In the genomic region with DNA sequence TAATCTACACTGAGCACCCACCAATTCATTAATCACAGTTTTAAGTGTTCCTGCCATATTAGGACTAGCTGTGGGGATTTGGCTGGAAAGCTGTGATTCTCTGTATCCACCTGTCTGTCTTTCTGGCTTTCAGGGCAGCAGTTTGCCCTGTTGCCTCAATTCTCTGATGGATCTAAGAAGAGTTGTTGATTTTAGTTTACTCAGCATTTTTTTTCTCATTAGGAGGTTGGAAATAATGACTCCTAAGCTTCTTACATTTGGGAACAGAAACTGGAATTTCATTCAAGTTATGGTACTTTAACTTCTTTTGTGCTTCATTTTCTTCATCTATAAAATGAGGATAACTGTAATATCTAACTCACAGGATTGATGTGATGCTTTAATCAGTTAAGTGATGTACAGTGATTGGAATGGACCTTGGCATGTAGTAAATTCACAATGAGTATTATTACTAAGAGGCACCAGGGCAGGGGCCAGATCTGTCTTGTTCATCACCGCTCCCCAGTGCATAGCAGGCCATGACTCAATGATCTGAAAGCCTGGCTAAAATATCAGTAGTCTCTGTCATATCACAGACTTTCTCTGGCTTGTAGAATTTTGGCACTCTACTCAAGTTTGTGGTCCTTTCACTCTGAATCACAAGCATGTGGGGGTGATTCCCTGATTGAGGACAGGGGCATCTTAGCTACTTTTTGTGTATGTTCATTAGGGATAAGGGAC, we compare ENCODE assay signal across 19 cellular contexts. TPM values are rescaled to one million over a fixed set of nuclear protein-coding genes. Genes with fewer than 3 reads are reported as not detected.
DNase-seq lines count a peak whose midpoint lies in the region; ATAC-seq, FAIRE-seq and TF ChIP-seq lines count a peak whose summit lies in the region.
"Had no signal": no experiment of that assay in that cellular context is flagged by ENCODE, and none has a peak within 500 bp of the region (broad histone marks: within the 10 kb centered on the region; RNA-seq: fewer than 3 reads in every experiment).

No MANE protein-coding gene starts in this region.

- TF ChIP-seq RAD21 in H1 (IDR thresholded peaks at IDR 0.05 in 1 of 2, conservative IDR thresholded peaks at IDR 0.05 in 1 of 2; ENCODE audit: low read depth in 2 of 2, low read length in 2 of 2): no peak

- H2AK5ac ChIP-seq in H1 (ENCODE audit: low read depth, low read length): no peak overlapping the region

- TF ChIP-seq CTCF in H1 (IDR thresholded peaks at IDR 0.05; ENCODE audit: control extremely low read depth in 1 of 3, insufficient read depth in 1 of 3, low read depth in 1 of 3, low read length in 3 of 3): no peak

- H4K8ac ChIP-seq in H1 (ENCODE audit: extremely low read depth, insufficient read depth, low read length): no peak overlapping the region

- H2BK5ac ChIP-seq in H1 (ENCODE audit: low read depth, low read length): no peak overlapping the region

- no peak overlapping the region for H2BK15ac ChIP-seq in H1 (ENCODE audit: low read length)

- no peak overlapping the region for H3K18ac ChIP-seq in H1 (ENCODE audit: extremely low read depth, low read length)

- no peaks in the 10 kb centered on the region for H3K79me2 ChIP-seq in H1 (ENCODE audit: control insufficient read depth in 1 of 2, insufficient read depth in 2 of 2, low read length in 2 of 2)

- no peaks in the 10 kb centered on the region for H3K9me3 ChIP-seq in H1 (ENCODE audit: insufficient read depth in 2 of 2, low read depth in 1 of 2, low read length in 1 of 2)

- no peak overlapping the region for H2BK120ac ChIP-seq in H1 (replicated peaks; ENCODE audit: low read depth, low read length)

- peaks cover 0 to 15% of the 10 kb centered on the region in 2 donors for H3K9me3 Mint-ChIP-seq in stimulated activated naive CD8-positive, alpha-beta T cell treated with anti-CD3 and anti-CD28 coated beads, Interleukin-15, amount 100 ng/mL, for 72 hours

- H4K91ac ChIP-seq in H1 (replicated peaks; ENCODE audit: insufficient read length, low read length): no peak overlapping the region

- H3K4me2 ChIP-seq in H1 (ENCODE audit: insufficient read depth in 1 of 2, low read depth in 2 of 2, low read length in 2 of 2): no peak overlapping the region

- H3K27ac Mint-ChIP-seq in stimulated activated naive CD8-positive, alpha-beta T cell treated with anti-CD3 and anti-CD28 coated beads, Interleukin-15, amount 100 ng/mL, for 72 hours: no peak overlapping the region
- H3K27ac Mint-ChIP-seq: activated CD4-positive, alpha-beta T cell treated with anti-CD3 and anti-CD28 coated beads, Interleukin-2, amount 10 ng/mL, durations not matched to agents 7 days and 5 days; stimulated activated effector memory CD8-positive, alpha-beta T cell treated with anti-CD3 and anti-CD28 coated beads, Interleukin-12 subunit alpha, Interleukin-12 subunit beta, amount 100 ng/mL, for 72 hours had no signal

- H3K14ac ChIP-seq in H1 (ENCODE audit: insufficient read length): no peak overlapping the region

- H3K4me1 Mint-ChIP-seq in stimulated activated naive CD8-positive, alpha-beta T cell treated with anti-CD3 and anti-CD28 coated beads, Interleukin-15, amount 100 ng/mL, for 72 hours: peaks cover 8% of the 10 kb centered on the region

- H3K4me3 Mint-ChIP-seq in stimulated activated naive CD8-positive, alpha-beta T cell treated with anti-CD3 and anti-CD28 coated beads, Interleukin-15, amount 100 ng/mL, for 72 hours: no peak overlapping the region
- H3K4me3 Mint-ChIP-seq: activated CD4-positive, alpha-beta T cell treated with anti-CD3 and anti-CD28 coated beads, Interleukin-2, amount 10 ng/mL, durations not matched to agents 7 days and 5 days; stimulated activated effector memory CD8-positive, alpha-beta T cell treated with anti-CD3 and anti-CD28 coated beads, Interleukin-12 subunit alpha, Interleukin-12 subunit beta, amount 100 ng/mL, for 72 hours had no signal

- no peak overlapping the region for H3K4me3 ChIP-seq in H1 (ENCODE audit: extremely low read depth in 1 of 4, insufficient read depth in 2 of 4, low read depth in 3 of 4, low read length in 4 of 4)
- H3K4me3 ChIP-seq: SK-N-MC had no signal

- H4K5ac ChIP-seq in H1 (ENCODE audit: insufficient read length, low read depth, low read length): no peak overlapping the region

- POLR2A ChIA-PET in H1 (lab: Charles Lee; ENCODE audit: partially characterized antibody): no interaction called here

- H3K27me3 Mint-ChIP-seq in stimulated activated naive CD8-positive, alpha-beta T cell treated with anti-CD3 and anti-CD28 coated beads, Interleukin-15, amount 100 ng/mL, for 72 hours: no peaks in the 10 kb centered on the region
- H3K27me3 Mint-ChIP-seq: activated CD4-positive, alpha-beta T cell treated with anti-CD3 and anti-CD28 coated beads, Interleukin-2, amount 10 ng/mL, durations not matched to agents 7 days and 5 days had no signal

- no peak overlapping the region for H3K27ac ChIP-seq in H1 (ENCODE audit: low read depth, low read length)
- H3K27ac ChIP-seq: SK-N-MC had no signal

- no peaks in the 10 kb centered on the region for H3K79me1 ChIP-seq in H1 (ENCODE audit: low read depth, low read length)

- no peak for TF ChIP-seq POLR2A in H1 (IDR thresholded peaks at IDR 0.05; ENCODE audit: control extremely low read depth in 1 of 2, low read depth in 2 of 2, low read length in 2 of 2)

- no peaks in the 10 kb centered on the region for H3K23me2 ChIP-seq in H1 (ENCODE audit: low read depth, low read length)

- no peak overlapping the region for H2AFZ ChIP-seq in H1 (ENCODE audit: low read length)

- ATAC-seq in stimulated activated naive CD8-positive, alpha-beta T cell treated with anti-CD3 and anti-CD28 coated beads, Interleukin-15, amount 100 ng/mL, for 72 hours: peak; percentile 22
- ATAC-seq in stimulated activated naive CD8-positive, alpha-beta T cell treated with anti-CD3 and anti-CD28 coated beads, Interleukin-15, Interleukin-2, amounts not matched to agents 100 U/mL and 50 U/mL, for 24 hours: no peak
- ATAC-seq in GM18517 (IDR thresholded peaks at IDR 0.05; ENCODE audit: unreplicated experiment): no peak
- ATAC-seq: HCT116; stimulated activated effector memory CD8-positive, alpha-beta T cell treated with anti-CD3 and anti-CD28 coated beads, Interleukin-12 subunit alpha, Interleukin-12 subunit beta, amount 100 ng/mL, for 72 hours had no signal

- no peak overlapping the region for H2BK12ac ChIP-seq in H1 (ENCODE audit: low read depth, low read length)

- no peak for TF ChIP-seq EP300 in H1 (IDR thresholded peaks at IDR 0.05; ENCODE audit: borderline replicate concordance in 1 of 2, low read depth in 2 of 2, low read length in 2 of 2)

- FAIRE-seq in H1 (lab: Jason Lieb, UNC): no peak
- FAIRE-seq: colon, frontal cortex had no signal

- H3K4ac ChIP-seq in H1 (replicated peaks; ENCODE audit: insufficient read length, low read depth, low read length): no peak overlapping the region

- H4K20me1 ChIP-seq in H1 (replicated peaks in 1 of 2; ENCODE audit: control insufficient read depth in 1 of 2, insufficient read depth in 2 of 2, low read length in 2 of 2): no peaks in the 10 kb centered on the region

- H3K9ac ChIP-seq in H1 (replicated peaks in 1 of 4; ENCODE audit: extremely low read depth in 1 of 4, low read depth in 3 of 4, low read length in 3 of 4): no peak overlapping the region

- no peak for DNase-seq in stimulated activated naive CD8-positive, alpha-beta T cell treated with anti-CD3 and anti-CD28 coated beads, Interleukin-15, amount 100 ng/mL, for 72 hours
- no peak for DNase-seq in stimulated activated naive CD8-positive, alpha-beta T cell treated with anti-CD3 and anti-CD28 coated beads, Interleukin-15, Interleukin-2, amounts not matched to agents 100 U/mL and 50 U/mL, for 24 hours
- DNase-seq in NCI-H82 treated with DMSO at 0.1 percent for 48 hours (lab: John Stamatoyannopoulos, UW; ENCODE audit: unreplicated experiment) (peak; percentile 73), H1 (ENCODE audit: low read depth in 1 of 2, low spot score in 2 of 2) (no peak), stromal cell of bone marrow (ENCODE audit: low read depth) (peak; percentile 78), nucleus accumbens (lab: John Stamatoyannopoulos, UW) (no peak)
- DNase-seq in stimulated activated naive CD4-positive, alpha-beta T cell (lab: John Stamatoyannopoulos, UW): no peak
- DNase-seq: 8988T; activated CD4-positive, alpha-beta T cell treated with anti-CD3 and anti-CD28 coated beads, Interleukin-2, amount 10 ng/mL, durations not matched to agents 7 days and 5 days; activated naive CD4-positive, alpha-beta T cell treated with Interleukin-2 at 50 U/mL for 16 hours; DND-41; NCI-H1436 treated with DMSO at 0.1 percent for 48 hours; trophoblast cell had no signal

- CTCF ChIA-PET in H1 (lab: Charles Lee; ENCODE audit: partially characterized antibody): interaction anchor here (1.2 to 1.3 kb wide), 2 partner anchors 61 to 208 kb away, joined by 3 to 5 read pairs; no protein-coding TSS in a partner anchor

- no peaks in the 10 kb centered on the region for H3K27me3 ChIP-seq in H1 (replicated peaks in 1 of 4; ENCODE audit: control insufficient read depth in 3 of 4, extremely low read depth in 1 of 4, insufficient read depth in 3 of 4, low read length in 3 of 4)

- no peaks in the 10 kb centered on the region for H3K36me3 ChIP-seq in H1 (ENCODE audit: control insufficient read depth in 2 of 4, insufficient read depth in 4 of 4, low read length in 3 of 4)

- H3K56ac ChIP-seq in H1 (replicated peaks; ENCODE audit: insufficient read length, low read depth, low read length): no peak overlapping the region

- no peak overlapping the region for H2BK20ac ChIP-seq in H1 (ENCODE audit: low read length)

- 94% methylated on average over 1 of the region's 1 CpG; no CpG with 5 or more reads in 1 of the 2 experiments for WGBS in H1 (ENCODE audit: extremely low coverage in 1 of 2, insufficient coverage in 1 of 2, insufficient read length in 1 of 2, insufficient replicate concordance in 2 of 2, low coverage in 1 of 2, low lambda C conversion rate in 2 of 2, missing lambda C conversion rate in 1 of 2), 2 experiments

- no peak overlapping the region for H3K23ac ChIP-seq in H1 (ENCODE audit: insufficient read length)

- H3K4me1 ChIP-seq in H1 (replicated peaks in 1 of 4; ENCODE audit: control insufficient read depth in 3 of 4, insufficient read depth in 4 of 4, low read length in 3 of 4): no peaks in the 10 kb centered on the region

TF ChIP-seq in H1, 55 proteins besides CTCF, POLR2A, EP300 and RAD21 (continues in another document):
- TF ChIP-seq RXRA (IDR thresholded peaks at IDR 0.05; ENCODE audit: insufficient read depth, low read depth, low read length) (no peak), CBX8 (IDR thresholded peaks at IDR 0.05; ENCODE audit: borderline replicate concordance, low read depth, low read length) (no peak)

RNA-seq across cellular contexts. Expression of a gene that starts 51.4 kb away (rescaled TPM):
- total RNA-seq in H1 (2021; fragmentation: NEBNext Ultra II Directional; extraction: Animal tissue kit (Norgen Biotek cat#: 25700)): not detected in 2 replicates
- 0.03 and 0.05 TPM in 2 replicates for polyA plus RNA-seq in H1 (2011; rRNA removed)
- 0.04 TPM for polyA plus RNA-seq in H1 (2011; cell fraction: cytosol; rRNA removed)
- 0.04 TPM for polyA plus RNA-seq in H1 (2011; cell fraction: nucleus; rRNA removed)
- polyA plus RNA-seq in H1 (2012, experiment 1 of 2): 0.05 to 0.09 TPM (median 0.08 TPM) in 3 of 4 replicates, not detected in the other
- 0.05 TPM for polyA plus RNA-seq in H1 (2012, experiment 2 of 2)
- 0.18 TPM for polyA plus RNA-seq in H1 (2013, experiment 1 of 2)
- polyA plus RNA-seq in H1 (2013, experiment 2 of 2): 0.24 TPM
- 0.06 TPM in 1 of 2 replicates, not detected in the other for polyA minus RNA-seq in H1 (2011; rRNA and poly(A)+ RNA removed)
- not detected for polyA minus RNA-seq in H1 (2011; cell fraction: cytosol; rRNA and poly(A)+ RNA removed)
- not detected for polyA minus RNA-seq in H1 (2011; cell fraction: nucleus; rRNA and poly(A)+ RNA removed)

Comparison
In these comparisons a context has a peak if more than half of its experiments do, and no peak if none do; other contexts are left out.
1. DNase-seq: peak in NCI-H82 treated with DMSO at 0.1 percent for 48 hours (single experiment) and stromal cell of bone marrow (single experiment); none in stimulated activated naive CD8-positive, alpha-beta T cell treated with anti-CD3 and anti-CD28 coated beads, Interleukin-15, amount 100 ng/mL, for 72 hours (0 of 2), stimulated activated naive CD8-positive, alpha-beta T cell treated with anti-CD3 and anti-CD28 coated beads, Interleukin-15, Interleukin-2, amounts not matched to agents 100 U/mL and 50 U/mL, for 24 hours (single experiment), H1 (0 of 2), nucleus accumbens (0 of 56) and stimulated activated naive CD4-positive, alpha-beta T cell (0 of 6).